30 cellular contexts compared by ENCODE assay signal in genomic region chr14:95511687-95512086, GRCh38. TPM values are rescaled to one million over a fixed set of nuclear protein-coding genes. Genes with fewer than 3 reads are reported as not detected.
DNase-seq lines count a peak whose midpoint lies in the region; ATAC-seq and TF ChIP-seq lines count a peak whose summit lies in the region.
"Had no signal": no experiment of that assay in that cellular context is flagged by ENCODE, and none has a peak within 500 bp of the region (broad histone marks: within the 10 kb centered on the region; RNA-seq: fewer than 3 reads in every experiment).

No MANE protein-coding gene starts in this region.

- no peak for ATAC-seq in T-cell (replicated peaks in 1 of 4)
- ATAC-seq in body of pancreas, result no peak
- ATAC-seq in foreskin keratinocyte, result no peak
- ATAC-seq: A549; activated CD8-positive, alpha-beta T cell treated with anti-CD3 and anti-CD28 coated beads, Interleukin-2, amount 10 ng/mL, durations not matched to agents 7 days and 5 days; esophagus mucosa; left colon; Panc1; right lobe of liver had no signal

- H3K4me3 Mint-ChIP-seq in T-cell (no peak overlapping the region), endodermal cell (no peak overlapping the region)
- H3K4me3 Mint-ChIP-seq: activated CD8-positive, alpha-beta T cell treated with anti-CD3 and anti-CD28 coated beads, Interleukin-2, amount 10 ng/mL, durations not matched to agents 7 days and 5 days had no signal

- CTCF ChIA-PET in T-cell (lab: Charles Lee), result interaction anchor here in 1 of 2 donors (1.0 kb wide), 1 partner anchor 12 kb away, joined by 3 read pairs; no protein-coding TSS in a partner anchor

- H3K4me1 Mint-ChIP-seq in T-cell, result peaks cover 62 to 79% (median 72%) of the 10 kb centered on the region in 3 donors
- H3K4me1 Mint-ChIP-seq in endodermal cell, result peaks cover 14% of the 10 kb centered on the region

- H3K27ac Mint-ChIP-seq in T-cell, result peak overlapping the region; percentile 78 to 81
- H3K27ac Mint-ChIP-seq in endodermal cell, result no peak overlapping the region

- H3K36me3 ChIP-seq in endodermal cell (ENCODE audit: control insufficient read depth, insufficient read depth, low read length) (no peaks in the 10 kb centered on the region), uterus (no peaks in the 10 kb centered on the region), body of pancreas (replicated peaks in 1 of 2; ENCODE audit: insufficient read depth in 1 of 2, low read depth in 2 of 2) (no peaks in the 10 kb centered on the region)
- H3K36me3 ChIP-seq: cardiac muscle cell, right lobe of liver, thoracic aorta had no signal

- peaks cover 19% of the 10 kb centered on the region for H3K4me1 ChIP-seq in endodermal cell (ENCODE audit: control insufficient read depth, insufficient read depth, low read length)
- peaks cover 6 to 7% of the 10 kb centered on the region in 2 donors for H3K4me1 ChIP-seq in uterus
- H3K4me1 ChIP-seq in body of pancreas, result peaks cover 16% of the 10 kb centered on the region
- H3K4me1 ChIP-seq in foreskin keratinocyte, result peaks cover 19% of the 10 kb centered on the region

- H3K27ac ChIP-seq in endodermal cell (ENCODE audit: low read depth, low read length) (no peak overlapping the region), uterus (peak overlapping the region; percentile 43 to 52), body of pancreas (no peak overlapping the region), foreskin keratinocyte (no peak overlapping the region)
- H3K27ac ChIP-seq: A549, cardiac muscle cell, coronary artery, right lobe of liver, thoracic aorta had no signal

- H3K4me3 ChIP-seq in endodermal cell (ENCODE audit: low read length) (no peak overlapping the region), uterus (no peak overlapping the region), body of pancreas (no peak overlapping the region)
- H3K4me3 ChIP-seq: A549, cardiac muscle cell, coronary artery, right lobe of liver, thoracic aorta had no signal

- H3K27me3 Mint-ChIP-seq in T-cell (no peaks in the 10 kb centered on the region), endodermal cell (ENCODE audit: insufficient read depth) (peaks cover 5% of the 10 kb centered on the region)

- TF ChIP-seq CTCF in endodermal cell (conservative IDR thresholded peaks at IDR 0.05) (no peak), uterus (IDR thresholded peaks at IDR 0.05) (no peak), body of pancreas (IDR thresholded peaks at IDR 0.05) (no peak), foreskin keratinocyte (conservative IDR thresholded peaks at IDR 0.05) (no peak)

- peaks cover 29% of the 10 kb centered on the region for H3K36me3 Mint-ChIP-seq in T-cell
- no peaks in the 10 kb centered on the region for H3K36me3 Mint-ChIP-seq in endodermal cell (ENCODE audit: low read depth)

- H3K9ac ChIP-seq in endodermal cell (ENCODE audit: extremely low read depth, low read length, poor library complexity, severe bottlenecking), result peak overlapping the region; percentile 20

- intact Hi-C loops in uterus (cut with DNase I; ENCODE audit: low total_unique reads), result no loop called here
- intact Hi-C loops in body of pancreas (cut with DNase I), result no loop called here

- peak; percentile 53 for DNase-seq in activated effector memory CD4-positive, alpha-beta T cell treated with anti-CD3 and anti-CD28 coated beads, Interleukin-2, amount 50 U/mL, for 16 hours
- no peak for DNase-seq in activated effector memory CD4-positive, alpha-beta T cell treated with Interleukin-2 at 50 U/mL for 16 hours
- DNase-seq in T-cell (no peak), endodermal cell (no peak), uterus (no peak), erythroblast (lab: John Stamatoyannopoulos, UW) (no peak), body of pancreas (no peak), foreskin keratinocyte (no peak)
- DNase-seq: activated CD4-positive, CD25-positive, alpha-beta regulatory T cell; activated CD8-positive, alpha-beta T cell treated with anti-CD3 and anti-CD28 coated beads, Interleukin-2, amount 10 ng/mL, durations not matched to agents 7 days and 5 days; activated naive CD4-positive, alpha-beta T cell; AML-193; anterior cingulate cortex; Caco-2; effector memory CD4-positive, alpha-beta T cell; foreskin fibroblast; left colon; NCI-H1105; NCI-H187 treated with DMSO at 0.1 percent for 48 hours; NCI-H524; posterior cingulate gyrus; right lobe of liver; SHP77 treated with DMSO at 0.1 percent for 48 hours; stimulated activated CD4-positive, alpha-beta T cell treated with anti-CD3 and anti-CD28 coated beads, Interleukin-2, amount 100 ng/mL, for 48 hours had no signal

- 83 to 90% methylated on average over 5 of the region's 5 CpGs for WGBS in endodermal cell (ENCODE audit: insufficient coverage in 1 of 2, insufficient read length in 1 of 2), 2 experiments
- WGBS in body of pancreas, 2 donors, result 52 to 54% methylated on average over 5 of the region's 5 CpGs

- H3K27me3 ChIP-seq in endodermal cell (ENCODE audit: control insufficient read depth, insufficient read depth, low read length, poor library complexity, severe bottlenecking) (no peaks in the 10 kb centered on the region), uterus (no peaks in the 10 kb centered on the region), body of pancreas (no peaks in the 10 kb centered on the region), foreskin keratinocyte (no peaks in the 10 kb centered on the region)
- H3K27me3 ChIP-seq: cardiac muscle cell, right lobe of liver had no signal

- POLR2A ChIA-PET in T-cell (lab: Charles Lee), result interaction anchor here in 1 of 2 donors (0.9 kb wide), 1 partner anchor 52 kb away, joined by 3 read pairs; no protein-coding TSS in a partner anchor

- TF ChIP-seq POLR2A in uterus (IDR thresholded peaks at IDR 0.05) (no peak), erythroblast (IDR thresholded peaks at IDR 0.05; ENCODE audit: low read length) (no peak), body of pancreas (IDR thresholded peaks at IDR 0.05) (no peak)

- no peaks in the 10 kb centered on the region for H3K9me3 Mint-ChIP-seq in T-cell
- no peaks in the 10 kb centered on the region for H3K9me3 Mint-ChIP-seq in endodermal cell

- H3K9me3 ChIP-seq in endodermal cell (ENCODE audit: control insufficient read depth, low read length), result no peaks in the 10 kb centered on the region
- H3K9me3 ChIP-seq in uterus, result no peaks in the 10 kb centered on the region
- no peaks in the 10 kb centered on the region for H3K9me3 ChIP-seq in body of pancreas
- H3K9me3 ChIP-seq: A549, Caco-2, right lobe of liver, thoracic aorta had no signal

RNA-seq across cellular contexts. Expression of gene SYNE3, which starts 4.8 kb away (rescaled TPM):
- 10 to 100 TPM; 55.6 to 92.3 (median 77.8) TPM for total RNA-seq in T-cell
- 1 to 10 TPM; 1.0 to 5.2 TPM for total RNA-seq in endodermal cell
- polyA plus RNA-seq in endodermal cell (2013, experiment 1 of 2), result 0.61 TPM
- 0.87 TPM for polyA plus RNA-seq in endodermal cell (2013, experiment 2 of 2)
- 10 to 100 TPM in 2 of 4 donors, 1 to 10 TPM in 2; 4.9 to 36.1 (median 15.2) TPM for total RNA-seq in uterus
- total RNA-seq in body of pancreas, result 1 to 10 TPM; 7.0 to 7.3 TPM
- total RNA-seq in foreskin keratinocyte, result 5.7 and 7.7 TPM in 2 replicates
- 1.2 and 1.3 TPM in 2 replicates for polyA plus RNA-seq in foreskin keratinocyte

RNA-seq across cellular contexts. Expression of gene GLRX5, which starts 23.2 kb away (rescaled TPM):
- total RNA-seq in T-cell, result 10 to 100 TPM; 15.4 to 24.2 (median 16.0) TPM
- total RNA-seq in endodermal cell, result 10 to 100 TPM; 62.4 to 63.4 TPM
- 73.3 TPM for polyA plus RNA-seq in endodermal cell (2013, experiment 1 of 2)
- polyA plus RNA-seq in endodermal cell (2013, experiment 2 of 2), result 69.6 TPM
- 10 to 100 TPM in 3 of 4 donors, 1 to 10 TPM in 1; 5.9 to 40.3 (median 23.7) TPM for total RNA-seq in uterus
- total RNA-seq in body of pancreas, result 10 to 100 TPM; 21.5 to 49.1 TPM
- total RNA-seq in foreskin keratinocyte, result 47.8 and 48.6 TPM in 2 replicates
- 70.0 and 70.4 TPM in 2 replicates for polyA plus RNA-seq in foreskin keratinocyte

Comparison
In these comparisons a context has a peak if more than half of its experiments do, and no peak if none do; other contexts are left out.
1. H3K27ac ChIP-seq: peak in uterus (2 of 2); none in endodermal cell (single experiment), body of pancreas (0 of 4) and foreskin keratinocyte (single experiment).